ENCODE assay signal across 7 cellular contexts in the genomic region with DNA sequence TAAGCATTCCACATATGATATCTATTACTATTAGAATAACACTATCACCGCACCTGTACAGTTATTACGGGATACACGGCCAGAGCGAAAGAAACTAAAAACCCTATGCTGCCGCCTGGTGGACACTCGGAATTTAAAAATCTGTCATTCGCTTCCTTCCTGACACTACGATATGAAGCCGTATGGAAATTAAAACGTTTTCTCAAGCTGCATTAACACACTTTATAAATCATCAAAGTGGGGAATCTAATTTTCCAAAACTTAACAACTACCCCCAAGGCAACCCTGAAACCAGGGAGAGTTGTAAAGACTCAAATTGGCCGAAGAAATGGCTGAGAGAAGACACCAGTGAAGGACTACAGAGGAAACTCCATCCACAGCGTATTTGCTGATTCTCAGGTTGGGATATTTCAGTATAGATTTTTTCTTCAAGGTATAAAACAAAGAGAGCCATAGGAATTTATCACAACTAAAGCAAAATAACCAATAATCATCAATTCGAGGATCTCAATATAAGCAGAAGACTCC. TPM values are rescaled to one million over a fixed set of nuclear protein-coding genes. Genes with fewer than 3 reads are reported as not detected.
DNase-seq lines count a peak whose midpoint lies in the region; ATAC-seq, FAIRE-seq and TF ChIP-seq lines count a peak whose summit lies in the region.

No MANE protein-coding gene starts in this region.

- H3K27me3 ChIP-seq in mammary epithelial cell (ENCODE audit: insufficient read depth, low read length) = no peaks in the 10 kb centered on the region

- WGBS in mammary epithelial cell (ENCODE audit: low coverage, missing lambda C conversion rate) = 15% methylated on average over 13 of the region's 13 CpGs

- no TSS peak for BruUV-seq in mammary epithelial cell (replicated peaks; lab: Mats Ljungman, UMichigan)

- no peaks in the 10 kb centered on the region for H4K20me1 ChIP-seq in mammary epithelial cell (ENCODE audit: insufficient read depth, low read length)

- TF ChIP-seq CTCF in VCaP (conservative IDR thresholded peaks at IDR 0.05) = peak; percentile 81
- TF ChIP-seq CTCF in mammary epithelial cell (conservative IDR thresholded peaks at IDR 0.05 in 1 of 2, IDR thresholded peaks at IDR 0.05 in 1 of 2; ENCODE audit: extremely low read depth in 1 of 2, insufficient read depth in 1 of 2, low read depth in 1 of 2, low read length in 2 of 2) = peak; percentile 65 to 72

- peak; percentile 8 for DNase-seq in GM12891 (ENCODE audit: insufficient read length, low spot score)
- DNase-seq in NCI-H2029 (lab: John Stamatoyannopoulos, UW) = peak; percentile 11
- peak; percentile 28 for DNase-seq in mammary epithelial cell
- DNase-seq in left colon = peak in 1 of 2 donors; percentile 73
- peak; percentile 65 for DNase-seq in stimulated activated CD4-positive, alpha-beta T cell treated with anti-CD3 and anti-CD28 coated beads, Interleukin-4, amount 100 ng/mL, for 1 hour

- FAIRE-seq in GM12891 (lab: Jason Lieb, UNC) = peak; percentile 89

- CTCF ChIA-PET in mammary epithelial cell (lab: Charles Lee; ENCODE audit: low non-redundant PET) = interaction anchor here (0.9 kb wide), 1 partner anchor 16 kb away, joined by 5 read pairs; no protein-coding TSS in a partner anchor

- no peak overlapping the region for H3K27ac ChIP-seq in VCaP
- H3K27ac ChIP-seq in mammary epithelial cell (ENCODE audit: insufficient read depth, low read depth, low read length) = no peak overlapping the region

- no peak for TF ChIP-seq POLR2A in GM12891 (IDR thresholded peaks at IDR 0.05; ENCODE audit: low read depth, low read length)

- H3K9ac ChIP-seq in mammary epithelial cell (ENCODE audit: insufficient read depth, low read length) = no peak overlapping the region

- dilution Hi-C loops in mammary epithelial cell (cut with HindIII; ENCODE audit: low sequenced_read_pairs) = no loop called here

- in situ Hi-C loops in mammary epithelial cell (cut with MboI; ENCODE audit: low sequenced_read_pairs in 2 of 2) = loop anchor here (10.0 kb wide), 1 partner anchor 468 kb away; no protein-coding TSS in a partner anchor

- peak overlapping the region; percentile 47 for H3K4me2 ChIP-seq in mammary epithelial cell (ENCODE audit: insufficient read depth, low read depth, low read length)

- peak overlapping the region in 1 of 3 experiments; percentile 3 for H3K4me3 ChIP-seq in mammary epithelial cell (replicated peaks in 1 of 3; ENCODE audit: insufficient read depth in 1 of 3, low read depth in 2 of 3, low read length in 3 of 3)

- H3K4me1 ChIP-seq in mammary epithelial cell (ENCODE audit: insufficient read depth, low read length) = no peaks in the 10 kb centered on the region

- peak overlapping the region; percentile 66 for H2AFZ ChIP-seq in mammary epithelial cell (ENCODE audit: low read depth, low read length)

- H3K9me3 ChIP-seq in mammary epithelial cell (replicated peaks; ENCODE audit: insufficient read depth, low read length) = no peaks in the 10 kb centered on the region

- no peaks in the 10 kb centered on the region for H3K79me2 ChIP-seq in mammary epithelial cell (ENCODE audit: insufficient read depth, low read length)

- intact Hi-C loops in mammary epithelial cell (cut with micrococcal nuclease) = loop anchor here (1.0 to 5.0 kb wide), 6 partner anchors 44 to 470 kb away; no protein-coding TSS in a partner anchor
- intact Hi-C loops in left colon (cut with DNase I, micrococcal nuclease) = loop anchor here in 1 of 2 donors (2.0 kb wide), 1 partner anchor 470 kb away; no protein-coding TSS in a partner anchor

- ATAC-seq in HG02763 (IDR thresholded peaks at IDR 0.05; ENCODE audit: unreplicated experiment) = peak; percentile 78
- ATAC-seq in left colon = peak; percentile 75

- no peaks in the 10 kb centered on the region for H3K36me3 ChIP-seq in mammary epithelial cell (ENCODE audit: insufficient read depth, low read length)

TF ChIP-seq in GM12891, 5 proteins besides CTCF, POLR2A, EP300 and RAD21:
- no peak for TF ChIP-seq POU2F2 (IDR thresholded peaks at IDR 0.05; ENCODE audit: low read depth, low read length)
- no peak for TF ChIP-seq POLR2AphosphoS5 (IDR thresholded peaks at IDR 0.05; ENCODE audit: low read depth, low read length)
- 0 out of 2 replicates have a peak, but pooled peaks have one; percentile 4 for TF ChIP-seq SPI1 (IDR thresholded peaks at IDR 0.05; ENCODE audit: low read depth, low read length)

RNA-seq across cellular contexts. Expression of a gene that starts 1.4 kb away (rescaled TPM):
- 0.17 TPM for polyA plus RNA-seq in GM12891 (2012; ENCODE audit: low read depth, missing spikeins)
- total RNA-seq in mammary epithelial cell = not detected
- polyA plus RNA-seq in mammary epithelial cell = not detected
- polyA minus RNA-seq in mammary epithelial cell = not detected
- total RNA-seq in left colon = not detected

RNA-seq across cellular contexts. Expression of a gene that starts 36.7 kb away (rescaled TPM):
- polyA plus RNA-seq in GM12891 (2012; ENCODE audit: low read depth, missing spikeins) = 0.42 TPM
- total RNA-seq in mammary epithelial cell (10 to 100 TPM; 10.3 to 15.2 TPM), left colon (10 to 100 TPM; 15.8 to 19.0 TPM)
- 7.0 TPM for polyA plus RNA-seq in mammary epithelial cell
- polyA minus RNA-seq in mammary epithelial cell = 14.9 TPM
